ENCODE assay signal across 25 cellular contexts in genomic region chr14:103501921-103502669, GRCh38. TPM values are rescaled to one million over a fixed set of nuclear protein-coding genes. Genes with fewer than 3 reads are reported as not detected.
DNase-seq lines count a peak whose midpoint lies in the region; ATAC-seq and TF ChIP-seq lines count a peak whose summit lies in the region.
"Had no signal": no experiment of that assay in that cellular context is flagged by ENCODE, and none has a peak within 500 bp of the region (broad histone marks: within the 10 kb centered on the region; RNA-seq: fewer than 3 reads in every experiment).

No MANE protein-coding gene starts in this region.

- no peak overlapping the region for H3K14ac ChIP-seq in neuronal stem cell (ENCODE audit: low read length)

- no peak overlapping the region for H4K8ac ChIP-seq in neuronal stem cell (ENCODE audit: low read depth, low read length)

- H2AFZ ChIP-seq in neuronal stem cell (ENCODE audit: low read length) = no peak overlapping the region

- H3K4me1 ChIP-seq in breast epithelium (no peaks in the 10 kb centered on the region), neuronal stem cell (ENCODE audit: control insufficient read depth in 2 of 2, insufficient read depth in 1 of 2, low read depth in 1 of 2, low read length in 2 of 2) (peaks cover 0 to 7% of the 10 kb centered on the region in 2 donors)

- H3K27me3 Mint-ChIP-seq in MCF 10A (ENCODE audit: insufficient read depth, unreplicated experiment) (no peaks in the 10 kb centered on the region), chondrocyte (ENCODE audit: low read depth) (no peaks in the 10 kb centered on the region)
- H3K27me3 Mint-ChIP-seq: T-cell had no signal

- H3K36me3 ChIP-seq in breast epithelium = no peaks in the 10 kb centered on the region
- peaks cover 41 to 91% of the 10 kb centered on the region in 2 donors for H3K36me3 ChIP-seq in neuronal stem cell (replicated peaks in 1 of 2; ENCODE audit: control insufficient read depth in 2 of 2, insufficient read depth in 2 of 2, low read length in 2 of 2)

- no peak for TF ChIP-seq CTCF in MCF 10A (IDR thresholded peaks at IDR 0.05; ENCODE audit: unreplicated experiment)
- no peak for TF ChIP-seq CTCF in breast epithelium (IDR thresholded peaks at IDR 0.05)
- no peak for TF ChIP-seq CTCF in chondrocyte (IDR thresholded peaks at IDR 0.05)

- POLR2A ChIA-PET in MCF 10A (lab: Yijun Ruan, JAX) = interaction anchor here (0.8 to 1.2 kb wide), 3 partner anchors 10 to 49 kb away, joined by 3 to 5 read pairs (median 3); no protein-coding TSS in a partner anchor

- no peak overlapping the region for H3K4me2 ChIP-seq in neuronal stem cell (ENCODE audit: insufficient read depth, low read length, poor library complexity, severe bottlenecking)

- no peak overlapping the region for H4K91ac ChIP-seq in neuronal stem cell (ENCODE audit: low read depth, low read length, poor library complexity)

- H3K27ac ChIP-seq in breast epithelium (no peak overlapping the region), neuronal stem cell (replicated peaks; ENCODE audit: low read length) (no peak overlapping the region)
- H3K27ac ChIP-seq: stomach, upper lobe of left lung had no signal

- H3K79me1 ChIP-seq in neuronal stem cell (ENCODE audit: low read depth, low read length) = peaks cover 5% of the 10 kb centered on the region

- intact Hi-C loops in MCF 10A (cut with micrococcal nuclease) = no loop called here
- intact Hi-C loops in breast epithelium (cut with DNase I; ENCODE audit: low total_unique reads) = loop anchor here (5.0 kb wide), 1 partner anchor 655 kb away; no protein-coding TSS in a partner anchor

- WGBS in neuronal stem cell (ENCODE audit: extremely low coverage in 2 of 2, insufficient read length in 2 of 2, insufficient replicate concordance in 1 of 2), 2 donors = no CpG with 5 or more reads among the region's 9 CpGs

- DNase-seq in MCF 10A (ENCODE audit: unreplicated experiment) (no peak), breast epithelium (ENCODE audit: low spot score in 2 of 2) (no peak), astrocyte of the hippocampus (ENCODE audit: low read depth, low spot score) (peak; percentile 60), neuronal stem cell (ENCODE audit: low spot score) (no peak), chondrocyte (ENCODE audit: low spot score) (no peak)
- DNase-seq: activated CD4-positive, alpha-beta T cell treated with anti-CD3 and anti-CD28 coated beads, Interleukin-2, amount 50 U/mL, for 1 hour; activated effector memory CD4-positive, alpha-beta T cell treated with anti-CD3 and anti-CD28 coated beads, Interleukin-2, amount 50 U/mL, for 16 hours; amygdala; Calu3; effector memory CD4-positive, alpha-beta T cell; glutamatergic neuron; mesendoderm; natural killer cell; NCI-H1417 treated with DMSO at 0.1 percent for 48 hours; NCI-H748 treated with DMSO at 0.1 percent for 48 hours; SHP77; small intestine; stimulated activated CD4-positive, alpha-beta T cell treated with anti-CD3 and anti-CD28 coated beads, Interleukin-2, amount 100 ng/mL, for 48 hours; stomach; T-cell had no signal

- H3K4me3 Mint-ChIP-seq in MCF 10A (ENCODE audit: unreplicated experiment) (no peak overlapping the region), chondrocyte (ENCODE audit: unreplicated experiment) (no peak overlapping the region)
- H3K4me3 Mint-ChIP-seq: natural killer cell, T-cell had no signal

- H3K9me3 ChIP-seq in breast epithelium = no peaks in the 10 kb centered on the region
- no peaks in the 10 kb centered on the region for H3K9me3 ChIP-seq in neuronal stem cell (replicated peaks in 1 of 2; ENCODE audit: control insufficient read depth in 2 of 2, insufficient read depth in 1 of 2, low read depth in 1 of 2, low read length in 2 of 2)
- H3K9me3 ChIP-seq: stomach, upper lobe of left lung had no signal

- H3K9ac ChIP-seq in neuronal stem cell (ENCODE audit: low read depth, low read length, poor library complexity) = peak overlapping the region; percentile 22

- H2BK120ac ChIP-seq in neuronal stem cell (ENCODE audit: low read depth, low read length) = no peak overlapping the region

- H3K4ac ChIP-seq in neuronal stem cell (ENCODE audit: low read length) = no peak overlapping the region

- no peak overlapping the region for H2BK15ac ChIP-seq in neuronal stem cell (ENCODE audit: low read length)

- no peak overlapping the region for H2BK12ac ChIP-seq in neuronal stem cell (ENCODE audit: low read length)

- no peak overlapping the region for H3K23ac ChIP-seq in neuronal stem cell (ENCODE audit: low read depth, low read length, poor library complexity)

- no peak for TF ChIP-seq POLR2A in breast epithelium (IDR thresholded peaks at IDR 0.05)

- BruUV-seq in MCF 10A (replicated peaks; lab: Mats Ljungman, UMichigan) = no TSS peak

- H3K27me3 ChIP-seq in breast epithelium = no peaks in the 10 kb centered on the region
- peaks cover 0 to 2% (median 0%) of the 10 kb centered on the region in 3 experiments for H3K27me3 ChIP-seq in neuronal stem cell (ENCODE audit: control insufficient read depth in 3 of 3, insufficient read depth in 3 of 3, low read depth in 1 of 3, low read length in 3 of 3)
- H3K27me3 ChIP-seq: stomach, upper lobe of left lung had no signal

- H2BK5ac ChIP-seq in neuronal stem cell (ENCODE audit: low read length) = no peak overlapping the region

- peaks cover 82% of the 10 kb centered on the region for H3K36me3 Mint-ChIP-seq in MCF 10A (ENCODE audit: insufficient read depth, unreplicated experiment)
- H3K36me3 Mint-ChIP-seq in chondrocyte (ENCODE audit: low read depth) = peaks cover 29% of the 10 kb centered on the region
- H3K36me3 Mint-ChIP-seq: natural killer cell had no signal

- H3K27ac Mint-ChIP-seq in MCF 10A (ENCODE audit: low read depth, unreplicated experiment) = peak overlapping the region; percentile 51
- H3K27ac Mint-ChIP-seq in chondrocyte (ENCODE audit: unreplicated experiment) = no peak overlapping the region

- H3K18ac ChIP-seq in neuronal stem cell (ENCODE audit: low read length) = no peak overlapping the region

- CTCF ChIA-PET in MCF 10A (lab: Yijun Ruan, JAX) = interaction anchor here (1.0 to 7.4 kb wide), 5 partner anchors 9 to 50 kb away, joined by 3 to 52 read pairs (median 4); no protein-coding TSS in a partner anchor

- no peaks in the 10 kb centered on the region for H3K9me3 Mint-ChIP-seq in MCF 10A (ENCODE audit: unreplicated experiment)
- no peaks in the 10 kb centered on the region for H3K9me3 Mint-ChIP-seq in chondrocyte (ENCODE audit: low read depth)
- H3K9me3 Mint-ChIP-seq: natural killer cell, T-cell had no signal

- no peak overlapping the region for H2AK5ac ChIP-seq in neuronal stem cell (ENCODE audit: low read depth, low read length)

- H3K4me3 ChIP-seq in breast epithelium (no peak overlapping the region), neuronal stem cell (ENCODE audit: low read length in 2 of 2) (no peak overlapping the region)
- H3K4me3 ChIP-seq: stomach, upper lobe of left lung had no signal

- H3K4me1 Mint-ChIP-seq in MCF 10A (ENCODE audit: insufficient read depth, unreplicated experiment) (peaks cover 8% of the 10 kb centered on the region), chondrocyte (ENCODE audit: low read depth) (peaks cover 21% of the 10 kb centered on the region)

- ATAC-seq in HG02970 (IDR thresholded peaks at IDR 0.05; ENCODE audit: low FRiP score, unreplicated experiment) = no peak
- no peak for ATAC-seq in HG03196 (IDR thresholded peaks at IDR 0.05; ENCODE audit: unreplicated experiment)
- ATAC-seq in SK-N-SH treated with all-trans-retinoic acid at 6 μM for 48 hours = no peak
- ATAC-seq: HepG2, natural killer cell, T-cell had no signal

TF ChIP-seq in SK-N-SH treated with all-trans-retinoic acid at 6 μM for 48 hours, 23 proteins besides CTCF, POLR2A, EP300 and RAD21 (continues in another document):
- TF ChIP-seq ISL1 (CRISPR knock-in tag; IDR thresholded peaks at IDR 0.05) = no peak
- TF ChIP-seq ARNTL (CRISPR knock-in tag; IDR thresholded peaks at IDR 0.05; ENCODE audit: borderline replicate concordance, low read depth) = no peak
- no peak for TF ChIP-seq ZNF565 (CRISPR knock-in tag; conservative IDR thresholded peaks at IDR 0.05; ENCODE audit: low read depth)
- TF ChIP-seq GLIS3 (CRISPR knock-in tag; IDR thresholded peaks at IDR 0.05) = no peak
- TF ChIP-seq POU6F1 (CRISPR knock-in tag; IDR thresholded peaks at IDR 0.05; ENCODE audit: borderline replicate concordance, low read depth) = no peak
- no peak for TF ChIP-seq PPARA (CRISPR knock-in tag; IDR thresholded peaks at IDR 0.05; ENCODE audit: borderline replicate concordance)

RNA-seq across cellular contexts. Expression of gene CKB, which starts 20.5 kb away (rescaled TPM):
- total RNA-seq in MCF 10A (2022) (5.7 and 8.5 TPM in 2 replicates), breast epithelium (100 to 1,000 TPM in 1 of 3 donors, 10 to 100 TPM in 2; 61.6 to 305 (median 83.2) TPM), chondrocyte (81.0 to 141 TPM (median 139 TPM) in 3 replicates)
- 418 TPM for polyA plus RNA-seq in neuronal stem cell (2013, experiment 1 of 2)
- 412 TPM for polyA plus RNA-seq in neuronal stem cell (2013, experiment 2 of 2)

RNA-seq across cellular contexts. Expression of gene TRMT61A, which starts 26.9 kb away (rescaled TPM):
- 10.2 and 15.8 TPM in 2 replicates for total RNA-seq in MCF 10A (2022)
- 10 to 100 TPM; 10.7 to 17.7 (median 11.3) TPM for total RNA-seq in breast epithelium
- 2.1 TPM for polyA plus RNA-seq in neuronal stem cell (2013, experiment 1 of 2)
- 2.2 TPM for polyA plus RNA-seq in neuronal stem cell (2013, experiment 2 of 2)
- 9.9 to 10.3 TPM (median 10.0 TPM) in 3 replicates for total RNA-seq in chondrocyte
